22 cellular contexts compared by ENCODE assay signal in genomic region chr17:39339272-39339671, GRCh38.
A peak's percentile ranks its signal among the peaks of the same experiment; 100 is the strongest.
DNase-seq lines count a peak whose midpoint lies in the region; ATAC-seq and TF ChIP-seq lines count a peak whose summit lies in the region.
"Had no signal": no experiment of that assay in that cellular context is flagged by ENCODE, and none has a peak within 500 bp of the region (broad histone marks: within the 10 kb centered on the region; RNA-seq: fewer than 3 reads in every experiment).

No MANE protein-coding gene starts in this region.

- intact Hi-C loops in left ventricle myocardium inferior (cut with micrococcal nuclease) (no loop called here), right cardiac atrium (cut with DNase I) (no loop called here), upper lobe of right lung (cut with DNase I) (no loop called here)

- H3K27ac Mint-ChIP-seq in T-helper 17 cell: no peak overlapping the region
- H3K27ac Mint-ChIP-seq: CD4-positive, alpha-beta memory T cell; GM23338 had no signal

- H3K4me1 ChIP-seq in left ventricle myocardium inferior (peaks cover 44% of the 10 kb centered on the region), right cardiac atrium (ENCODE audit: control insufficient read depth, insufficient read depth, low read length) (peaks cover 1% of the 10 kb centered on the region), upper lobe of right lung (peaks cover 16% of the 10 kb centered on the region)

- 38% methylated on average over 2 of the region's 2 CpGs for WGBS in right cardiac atrium

- DNase-seq in left ventricle myocardium inferior: no peak
- DNase-seq in right cardiac atrium: no peak
- peak; percentile 79 for DNase-seq in dermis blood vessel endothelial cell
- DNase-seq in left lobe of liver (ENCODE audit: low spot score): no peak
- no peak for DNase-seq in upper lobe of right lung
- DNase-seq in COR-L47 (lab: John Stamatoyannopoulos, UW): no peak
- DNase-seq in T-helper 17 cell: no peak
- DNase-seq: Calu3; CD4-positive, alpha-beta memory T cell; HCEC 1CT; KG1; NCI-H1048; NCI-H1436; NCI-H1930; NCI-H2171; NCI-H526 treated with DMSO at 0.1 percent for 48 hours; NK-92 treated with Interleukin-12 subunit alpha and Interleukin-12 subunit beta, amount 100 ng/mL, for 24 hours; SHP77 had no signal

- H3K27ac ChIP-seq in left ventricle myocardium inferior (replicated peaks): peak overlapping the region; percentile 14
- H3K27ac ChIP-seq in right cardiac atrium (ENCODE audit: low read length): no peak overlapping the region
- no peak overlapping the region for H3K27ac ChIP-seq in upper lobe of right lung
- H3K27ac ChIP-seq: A549, SK-N-MC had no signal

- H3K27me3 Mint-ChIP-seq in T-helper 17 cell: no peaks in the 10 kb centered on the region
- H3K27me3 Mint-ChIP-seq: CD4-positive, alpha-beta memory T cell had no signal

- no peaks in the 10 kb centered on the region for H3K27me3 ChIP-seq in left ventricle myocardium inferior (ENCODE audit: low read depth)
- H3K27me3 ChIP-seq in right cardiac atrium (ENCODE audit: control insufficient read depth, insufficient read depth): no peaks in the 10 kb centered on the region
- no peaks in the 10 kb centered on the region for H3K27me3 ChIP-seq in upper lobe of right lung

- no peak for ATAC-seq in right cardiac atrium
- peak; percentile 40 for ATAC-seq in left lobe of liver
- peak; percentile 21 for ATAC-seq in upper lobe of right lung
- ATAC-seq in HG03460 (IDR thresholded peaks at IDR 0.05; ENCODE audit: unreplicated experiment): no peak
- ATAC-seq in T-helper 17 cell: no peak
- ATAC-seq: A549, GM23338 had no signal

- no peak overlapping the region for H3K4me3 Mint-ChIP-seq in T-helper 17 cell
- H3K4me3 Mint-ChIP-seq: CD4-positive, alpha-beta memory T cell; GM23338 had no signal

- peaks cover 9% of the 10 kb centered on the region for H3K36me3 ChIP-seq in left ventricle myocardium inferior
- peaks cover 14% of the 10 kb centered on the region for H3K36me3 ChIP-seq in upper lobe of right lung

- H3K9me3 ChIP-seq in left ventricle myocardium inferior (replicated peaks) (no peaks in the 10 kb centered on the region), right cardiac atrium (ENCODE audit: control insufficient read depth, low read length) (no peaks in the 10 kb centered on the region), upper lobe of right lung (no peaks in the 10 kb centered on the region), T-helper 17 cell (ENCODE audit: control insufficient read depth, low read length, poor library complexity, severe bottlenecking) (no peaks in the 10 kb centered on the region)
- H3K9me3 ChIP-seq: A549 had no signal

- TF ChIP-seq CTCF in left ventricle myocardium inferior (IDR thresholded peaks at IDR 0.05; ENCODE audit: borderline replicate concordance): no peak
- TF ChIP-seq CTCF in upper lobe of right lung (IDR thresholded peaks at IDR 0.05): no peak

- H3K4me1 Mint-ChIP-seq in T-helper 17 cell: peaks cover 3% of the 10 kb centered on the region
- H3K4me1 Mint-ChIP-seq: GM23338 had no signal

- H3K36me3 Mint-ChIP-seq in T-helper 17 cell (ENCODE audit: low read depth): peaks cover 3% of the 10 kb centered on the region

- H3K4me3 ChIP-seq in left ventricle myocardium inferior: no peak overlapping the region
- H3K4me3 ChIP-seq in right cardiac atrium (ENCODE audit: low read length): no peak overlapping the region
- no peak overlapping the region for H3K4me3 ChIP-seq in upper lobe of right lung
- H3K4me3 ChIP-seq: A549, GM23338, SK-N-MC had no signal

Comparison
In these comparisons a context has a peak if more than half of its experiments do, and no peak if none do; other contexts are left out.
1. ATAC-seq: peak in left lobe of liver (single experiment) and upper lobe of right lung (single experiment); none in right cardiac atrium (0 of 2), HG03460 (single experiment) and T-helper 17 cell (single experiment).